In the genomic region with DNA sequence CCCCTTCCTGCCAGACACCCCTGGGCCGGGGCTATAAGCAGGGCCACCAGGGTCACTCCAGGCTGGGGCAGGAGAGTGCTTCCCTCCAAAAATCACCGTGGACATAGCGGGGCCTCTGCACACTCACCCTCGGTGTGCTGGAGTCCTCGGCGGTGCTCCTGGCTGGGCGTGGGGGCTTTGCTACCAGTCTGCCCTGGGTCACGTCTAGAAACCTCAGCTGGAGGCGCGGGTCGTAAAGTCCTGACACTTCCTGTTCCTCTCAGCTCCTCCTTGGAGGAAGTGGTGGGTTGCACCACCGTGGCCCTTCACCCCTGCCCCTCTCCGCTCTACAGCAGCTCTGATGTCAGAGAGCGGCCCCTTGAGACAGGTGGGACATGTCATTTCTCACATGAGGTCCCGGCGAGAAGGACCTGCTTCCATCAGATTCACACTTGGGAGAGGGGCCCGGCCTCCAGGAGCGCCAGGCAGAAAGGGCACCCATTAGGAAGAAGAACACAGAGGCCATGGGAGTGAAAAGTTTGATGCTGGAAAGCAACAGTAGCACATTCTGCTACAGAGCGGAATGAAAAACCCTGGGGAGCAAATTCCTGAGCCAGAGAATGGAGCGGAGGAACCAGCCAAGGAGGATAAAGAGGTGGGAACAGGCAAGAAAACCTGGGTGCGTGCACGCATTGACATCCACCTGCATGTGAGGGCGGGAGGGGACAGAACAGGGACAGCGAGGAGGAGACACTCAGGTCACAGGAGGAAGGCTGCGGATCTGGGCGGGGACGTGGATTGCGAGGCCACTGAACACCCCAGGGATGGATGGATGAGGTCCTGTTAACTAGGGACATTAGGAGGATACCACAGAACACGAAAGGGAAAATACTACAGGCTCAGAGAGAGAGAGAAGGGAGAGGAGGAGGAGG, we compare ENCODE assay signal across 9 cellular contexts. TPM values are rescaled to one million over a fixed set of nuclear protein-coding genes. Genes with fewer than 3 reads are reported as not detected.
DNase-seq lines count a peak whose midpoint lies in the region; ATAC-seq, FAIRE-seq and TF ChIP-seq lines count a peak whose summit lies in the region.
"Had no signal": no experiment of that assay in that cellular context is flagged by ENCODE, and none has a peak within 500 bp of the region (broad histone marks: within the 10 kb centered on the region; RNA-seq: fewer than 3 reads in every experiment).

A gene (minus strand): TSS at position 206 of the 911 bp plus-strand sequence. CDS start 10,117 bp downstream, outside the sequence.

- H3K36me3 ChIP-seq in DOHH2 (ENCODE audit: control insufficient read depth, low read length): no peaks in the 10 kb centered on the region
- peaks cover 5% of the 10 kb centered on the region for H3K36me3 ChIP-seq in effector memory CD4-positive, alpha-beta T cell (ENCODE audit: control insufficient read depth, insufficient read depth, low read length)

- H4K20me1 ChIP-seq in DOHH2 (ENCODE audit: control insufficient read depth, insufficient read depth, low read depth, low read length): no peaks in the 10 kb centered on the region

- DNase-seq in T-helper 17 cell: no peak
- peak; percentile 32 to 42 (median 38) for DNase-seq in effector memory CD4-positive, alpha-beta T cell
- no peak for DNase-seq in progenitor cell of endocrine pancreas (ENCODE audit: low spot score, unreplicated experiment)
- no peak for DNase-seq in HK-2 (ENCODE audit: unreplicated experiment)
- no peak for DNase-seq in frontal cortex (ENCODE audit: low spot score in 2 of 2)

- ATAC-seq in HG02759 (IDR thresholded peaks at IDR 0.05; ENCODE audit: unreplicated experiment): peak; percentile 76
- ATAC-seq in T-helper 17 cell: peak; percentile 65
- ATAC-seq in GM21515 (IDR thresholded peaks at IDR 0.05; ENCODE audit: unreplicated experiment): no peak

- TF ChIP-seq CTCF in DOHH2 (IDR thresholded peaks at IDR 0.05; ENCODE audit: low read depth, low read length, poor library complexity, severe bottlenecking) (no peak), progenitor cell of endocrine pancreas (IDR thresholded peaks at IDR 0.05; ENCODE audit: unreplicated experiment) (no peak)

- no peaks in the 10 kb centered on the region for H3K9me3 Mint-ChIP-seq in progenitor cell of endocrine pancreas (ENCODE audit: low read depth)

- H3K9me2 ChIP-seq in DOHH2 (replicated peaks; ENCODE audit: control insufficient read depth, low read length): no peaks in the 10 kb centered on the region

- H3K79me2 ChIP-seq in DOHH2 (ENCODE audit: control insufficient read depth, low read length): no peaks in the 10 kb centered on the region

- H3K9me3 ChIP-seq in DOHH2 (ENCODE audit: control insufficient read depth, insufficient read depth, low read length) (no peaks in the 10 kb centered on the region), T-helper 17 cell (ENCODE audit: control insufficient read depth, low read length, poor library complexity, severe bottlenecking) (no peaks in the 10 kb centered on the region)
- no peaks in the 10 kb centered on the region for H3K9me3 ChIP-seq in effector memory CD4-positive, alpha-beta T cell (ENCODE audit: control insufficient read depth, low read length)

- H3K36me3 Mint-ChIP-seq in T-helper 17 cell (ENCODE audit: low read depth): peaks cover 4% of the 10 kb centered on the region
- no peaks in the 10 kb centered on the region for H3K36me3 Mint-ChIP-seq in progenitor cell of endocrine pancreas (ENCODE audit: insufficient read depth)

- peaks cover 43% of the 10 kb centered on the region for H3K4me1 ChIP-seq in DOHH2 (ENCODE audit: control insufficient read depth, low read length)
- H3K4me1 ChIP-seq in effector memory CD4-positive, alpha-beta T cell (ENCODE audit: control insufficient read depth, insufficient read depth, low read length, poor library complexity, severe bottlenecking): peaks cover 51% of the 10 kb centered on the region

- no peaks in the 10 kb centered on the region for H3K27me3 Mint-ChIP-seq in T-helper 17 cell
- peaks cover 73% of the 10 kb centered on the region for H3K27me3 Mint-ChIP-seq in progenitor cell of endocrine pancreas

- H3K4me2 ChIP-seq in DOHH2 (ENCODE audit: low read length): peak within 1 kb of the TSS; percentile 68

- FAIRE-seq in frontal cortex (lab: Jason Lieb, UNC): no peak
- FAIRE-seq: bronchial epithelial cell had no signal

- no peak within 1 kb of the TSS for H3K27ac ChIP-seq in DOHH2 (ENCODE audit: low read depth, low read length)
- peak within 1 kb of the TSS; percentile 74 for H3K27ac ChIP-seq in effector memory CD4-positive, alpha-beta T cell (ENCODE audit: insufficient read depth, low read length, poor library complexity, severe bottlenecking)

- peaks cover 11% of the 10 kb centered on the region for H3F3A ChIP-seq in DOHH2 (ENCODE audit: control insufficient read depth, insufficient read depth)

- H3K27me3 ChIP-seq in DOHH2 (ENCODE audit: control insufficient read depth, low read length): peaks cover 83% of the 10 kb centered on the region
- no peaks in the 10 kb centered on the region for H3K27me3 ChIP-seq in effector memory CD4-positive, alpha-beta T cell (replicated peaks; ENCODE audit: control insufficient read depth, insufficient read depth, low read length, poor library complexity, severe bottlenecking)

- H3K27ac Mint-ChIP-seq in T-helper 17 cell (peak within 1 kb of the TSS; percentile 96), progenitor cell of endocrine pancreas (peak within 1 kb of the TSS; percentile 19)

- H3K4me3 Mint-ChIP-seq in T-helper 17 cell: peak within 1 kb of the TSS; percentile 100
- no peak within 1 kb of the TSS for H3K4me3 Mint-ChIP-seq in progenitor cell of endocrine pancreas (ENCODE audit: low read depth)

- H3K4me3 ChIP-seq in DOHH2 (ENCODE audit: low read length): peak within 1 kb of the TSS; percentile 67
- peak within 1 kb of the TSS; percentile 87 for H3K4me3 ChIP-seq in effector memory CD4-positive, alpha-beta T cell (ENCODE audit: insufficient read depth, low read depth, low read length, poor library complexity, severe bottlenecking)

- H3K4me1 Mint-ChIP-seq in T-helper 17 cell: peaks cover 66% of the 10 kb centered on the region
- H3K4me1 Mint-ChIP-seq in progenitor cell of endocrine pancreas (ENCODE audit: low read depth): peaks cover 1% of the 10 kb centered on the region

RNA-seq across cellular contexts. Expression of the gene that starts here (rescaled TPM):
- total RNA-seq in T-helper 17 cell (100 to 1,000 TPM; 248 to 359 TPM), progenitor cell of endocrine pancreas (0.41 and 0.47 TPM in 2 replicates), frontal cortex (4.9 TPM)

Comparison
In these comparisons a context has a peak if more than half of its experiments do, and no peak if none do; other contexts are left out.
1. RNA of the gene that starts here (total RNA-seq): 248 to 359 TPM in T-helper 17 cell; 4.9 TPM in frontal cortex (single experiment) and 0.41 to 0.47 TPM in progenitor cell of endocrine pancreas; every median in the first group is over 10 times any median in the second.
2. DNase-seq: peak in effector memory CD4-positive, alpha-beta T cell (3 of 3); none in T-helper 17 cell (0 of 3), progenitor cell of endocrine pancreas (single experiment), HK-2 (single experiment) and frontal cortex (0 of 2).